In the genomic region with DNA sequence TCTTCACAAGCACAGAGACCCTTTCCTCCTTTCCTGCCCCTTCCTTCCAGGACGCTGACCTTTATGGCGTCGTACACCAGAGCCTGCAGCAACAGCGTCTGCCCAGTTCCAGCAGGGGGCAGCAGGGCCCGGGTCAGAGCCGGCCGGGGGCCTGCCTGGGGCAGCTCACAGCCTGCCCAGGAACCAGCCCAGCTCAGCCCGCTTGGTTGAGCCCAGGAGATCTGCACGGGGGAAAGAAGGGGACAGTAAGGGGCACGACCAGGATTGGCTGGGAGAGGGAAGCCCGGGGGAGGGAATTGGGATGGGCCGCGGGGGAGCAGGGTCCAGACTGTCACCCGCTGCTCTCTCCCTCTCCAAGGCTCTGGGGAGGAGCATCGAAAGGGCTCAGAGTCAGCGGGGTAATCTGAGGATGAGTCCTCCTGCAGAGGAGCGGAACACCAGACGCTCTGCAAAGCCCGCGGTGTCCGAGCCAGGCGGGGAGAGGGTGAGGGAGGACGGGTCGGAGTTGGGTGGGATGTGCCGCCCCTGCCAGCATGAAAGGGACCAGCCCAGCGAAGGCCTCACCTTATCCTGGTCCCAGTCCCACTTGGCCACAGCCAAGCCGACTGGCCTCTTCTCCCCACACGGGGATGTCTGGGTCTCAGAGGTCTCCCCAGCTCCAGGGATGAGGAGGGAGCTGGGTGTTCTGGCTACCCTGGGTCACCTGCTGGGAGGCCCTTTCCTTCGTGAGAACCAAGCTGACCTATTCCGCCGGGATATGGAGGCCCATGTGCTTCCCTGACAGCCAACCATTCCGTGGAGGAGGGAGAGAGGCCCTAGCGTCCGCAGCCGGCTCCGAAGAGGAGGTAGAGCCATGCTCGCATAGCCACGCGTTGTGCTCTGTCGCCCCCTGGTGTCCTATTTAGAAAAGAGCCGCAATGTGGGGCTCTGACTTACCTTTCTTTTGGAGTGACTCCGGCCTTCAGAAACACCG, we compare ENCODE assay signal across 8 cellular contexts. TPM values are rescaled to one million over a fixed set of nuclear protein-coding genes. Genes with fewer than 3 reads are reported as not detected.
A peak's percentile ranks its signal among the peaks of the same experiment; 100 is the strongest.
DNase-seq lines count a peak whose midpoint lies in the region; ATAC-seq, FAIRE-seq and TF ChIP-seq lines count a peak whose summit lies in the region.

No MANE protein-coding gene starts in this region.

- peak; percentile 63 for ATAC-seq in HG02981 (IDR thresholded peaks at IDR 0.05; ENCODE audit: unreplicated experiment)
- no peak for ATAC-seq in GM21390 (IDR thresholded peaks at IDR 0.05; ENCODE audit: unreplicated experiment)

- peaks cover 4% of the 10 kb centered on the region for H3K4me1 ChIP-seq in keratinocyte (ENCODE audit: control insufficient read depth, extremely low read depth, insufficient read depth, low read length)

- DNase-seq in ELR (ENCODE audit: low read depth) (peak; percentile 84), NCI-H446 (lab: John Stamatoyannopoulos, UW) (peak; percentile 71 to 84), cerebellar cortex (ENCODE audit: low spot score) (peak; percentile 95), keratinocyte (ENCODE audit: low read depth, low spot score) (peak; percentile 38)
- peak; percentile 69 for DNase-seq in activated CD4-positive, alpha-beta T cell treated with anti-CD3 and anti-CD28 coated beads for 1 hour
- DNase-seq in stimulated activated CD4-positive, alpha-beta T cell treated with anti-CD3 and anti-CD28 coated beads, Interleukin-15, amount 100 ng/mL, for 1 hour (ENCODE audit: low read depth in 1 of 2, low spot score in 1 of 2) = peak; percentile 66 to 70

- peak; percentile 76 to 95 (median 92) for TF ChIP-seq CTCF in keratinocyte (optimal IDR thresholded peaks at IDR 0.05 in 1 of 3, IDR thresholded peaks at IDR 0.05 in 1 of 3, conservative IDR thresholded peaks at IDR 0.05 in 1 of 3; ENCODE audit: extremely low read depth in 1 of 3, insufficient read depth in 2 of 3, low read length in 3 of 3)

- no peak overlapping the region for H3K27ac ChIP-seq in keratinocyte (ENCODE audit: control insufficient read depth, insufficient read depth, low read length)

- H3K4me2 ChIP-seq in keratinocyte (ENCODE audit: control insufficient read depth, extremely low read depth, insufficient read depth, low read depth, low read length) = peak overlapping the region; percentile 77

- H3K9me1 ChIP-seq in keratinocyte (ENCODE audit: control insufficient read depth, extremely low read depth, insufficient read depth, low read length) = no peaks in the 10 kb centered on the region

- peaks cover 35% of the 10 kb centered on the region for H3K27me3 ChIP-seq in keratinocyte (ENCODE audit: control insufficient read depth, extremely low read depth, insufficient read depth, low read length)

- H3K9me3 ChIP-seq in keratinocyte (ENCODE audit: control insufficient read depth, low read depth, low read length) = no peaks in the 10 kb centered on the region

- H3K36me3 ChIP-seq in keratinocyte (ENCODE audit: control insufficient read depth in 2 of 2, extremely low read depth in 1 of 2, insufficient read depth in 2 of 2, low read length in 2 of 2) = no peaks in the 10 kb centered on the region

- no peaks in the 10 kb centered on the region for H4K20me1 ChIP-seq in keratinocyte (ENCODE audit: control insufficient read depth, extremely low read depth, insufficient read depth, low read length)

- H2AFZ ChIP-seq in keratinocyte (ENCODE audit: control insufficient read depth, low read length) = peak overlapping the region; percentile 86

- peak overlapping the region; percentile 31 for H3K9ac ChIP-seq in keratinocyte (ENCODE audit: control insufficient read depth, extremely low read depth, insufficient read depth, low read length)

- FAIRE-seq in keratinocyte (lab: Jason Lieb, UNC) = peak; percentile 83

- no peaks in the 10 kb centered on the region for H3K79me2 ChIP-seq in keratinocyte (ENCODE audit: control insufficient read depth, insufficient read depth, low read length)

- peak overlapping the region; percentile 22 to 57 (median 49) for H3K4me3 ChIP-seq in keratinocyte (ENCODE audit: control insufficient read depth in 2 of 3, extremely low read depth in 1 of 3, insufficient read depth in 2 of 3, low read depth in 1 of 3, low read length in 3 of 3)

- dilution Hi-C loops in keratinocyte (cut with MboI; ENCODE audit: extremely low pct_ligation_motif_present, low sequenced_read_pairs) = no loop called here

RNA-seq across cellular contexts. Expression of a gene that starts 7.4 kb away (rescaled TPM):
- polyA plus RNA-seq in keratinocyte = not detected in 3 replicates
- not detected for polyA plus RNA-seq in keratinocyte (2011; ENCODE audit: low read depth)
- polyA plus RNA-seq in keratinocyte (2011; cell fraction: cytosol; rRNA removed) = not detected in 2 replicates
- not detected in 2 replicates for polyA plus RNA-seq in keratinocyte (2011; cell fraction: nucleus; rRNA removed)
- not detected in 2 replicates for polyA plus RNA-seq in keratinocyte (2012; ENCODE audit: low replicate concordance)
- 2.1 TPM in 1 of 3 replicates, not detected in the others for polyA minus RNA-seq in keratinocyte
- polyA minus RNA-seq in keratinocyte (2011; cell fraction: cytosol; rRNA and poly(A)+ RNA removed) = not detected
- polyA minus RNA-seq in keratinocyte (2011; cell fraction: nucleus; rRNA and poly(A)+ RNA removed) = not detected in 2 replicates

RNA-seq across cellular contexts. Expression of a gene that starts 37.6 kb away (rescaled TPM):
- polyA plus RNA-seq in keratinocyte = 0.04 to 0.12 TPM in 2 of 3 replicates, not detected in the other
- not detected for polyA plus RNA-seq in keratinocyte (2011; ENCODE audit: low read depth)
- polyA plus RNA-seq in keratinocyte (2011; cell fraction: cytosol; rRNA removed) = 0.04 and 0.05 TPM in 2 replicates
- 0.04 and 0.10 TPM in 2 replicates for polyA plus RNA-seq in keratinocyte (2011; cell fraction: nucleus; rRNA removed)
- polyA plus RNA-seq in keratinocyte (2012; ENCODE audit: low replicate concordance) = 0.03 TPM in 1 of 2 replicates, not detected in the other
- 0.07 TPM in 1 of 3 replicates, not detected in the others for polyA minus RNA-seq in keratinocyte
- not detected for polyA minus RNA-seq in keratinocyte (2011; cell fraction: cytosol; rRNA and poly(A)+ RNA removed)
- not detected in 2 replicates for polyA minus RNA-seq in keratinocyte (2011; cell fraction: nucleus; rRNA and poly(A)+ RNA removed)

Comparison
In these comparisons a context has a peak if more than half of its experiments do, and no peak if none do; other contexts are left out.
1. DNase-seq: peak in every context shown above with its lines; median percentile 95 in cerebellar cortex; 84 in ELR; 78 in NCI-H446; 69 in activated CD4-positive, alpha-beta T cell treated with anti-CD3 and anti-CD28 coated beads for 1 hour; 68 in stimulated activated CD4-positive, alpha-beta T cell treated with anti-CD3 and anti-CD28 coated beads, Interleukin-15, amount 100 ng/mL, for 1 hour; 38 in keratinocyte.